In genomic region chr9:127654619-127655018, GRCh38 we compare ENCODE assay signal across 20 cellular contexts. TPM values are rescaled to one million over a fixed set of nuclear protein-coding genes. Genes with fewer than 3 reads are reported as not detected.
DNase-seq lines count a peak whose midpoint lies in the region.
"Had no signal": no experiment of that assay in that cellular context is flagged by ENCODE, and none has a peak within 500 bp of the region (broad histone marks: within the 10 kb centered on the region; RNA-seq: fewer than 3 reads in every experiment).

No MANE protein-coding gene starts in this region.

- H3K9me3 ChIP-seq in SK-N-MC (ENCODE audit: low read depth, low read length) = no peaks in the 10 kb centered on the region
- H3K9me3 ChIP-seq: BE2C had no signal

- no peaks in the 10 kb centered on the region for H3K36me3 ChIP-seq in SK-N-MC (ENCODE audit: insufficient read depth, low read length)

- no peaks in the 10 kb centered on the region for H3K27me3 Mint-ChIP-seq in activated T-helper 1 cell treated with anti-CD3 and anti-CD28 coated beads, Interleukin-12 subunit alpha, Interleukin-12 subunit beta, Interleukin-2, Interleukin-4 antibody, amounts not matched to agents 30 ng/mL and 10 ng/mL and 1 ng/mL, durations not matched to agents 14 hours and 24 hours and 36 hours (ENCODE audit: insufficient read depth)

- no peak overlapping the region for H3K4me3 Mint-ChIP-seq in activated T-helper 1 cell treated with anti-CD3 and anti-CD28 coated beads, Interleukin-12 subunit alpha, Interleukin-12 subunit beta, Interleukin-2, Interleukin-4 antibody, amounts not matched to agents 30 ng/mL and 10 ng/mL and 1 ng/mL, durations not matched to agents 14 hours and 24 hours and 36 hours
- H3K4me3 Mint-ChIP-seq: CD8-positive, alpha-beta memory T cell had no signal

- intact Hi-C loops in activated T-helper 1 cell treated with anti-CD3 and anti-CD28 coated beads, Interleukin-12 subunit alpha, Interleukin-12 subunit beta, Interleukin-2, Interleukin-4 antibody, amounts not matched to agents 30 ng/mL and 10 ng/mL and 1 ng/mL, durations not matched to agents 14 hours and 24 hours and 36 hours (cut with micrococcal nuclease) = no loop called here

- peaks cover 5% of the 10 kb centered on the region for H3K36me3 Mint-ChIP-seq in activated T-helper 1 cell treated with anti-CD3 and anti-CD28 coated beads, Interleukin-12 subunit alpha, Interleukin-12 subunit beta, Interleukin-2, Interleukin-4 antibody, amounts not matched to agents 30 ng/mL and 10 ng/mL and 1 ng/mL, durations not matched to agents 14 hours and 24 hours and 36 hours (ENCODE audit: low read depth)

- no peak overlapping the region for H3K9ac ChIP-seq in SK-N-MC (ENCODE audit: insufficient read length)

- no peak overlapping the region for H3K27ac Mint-ChIP-seq in activated T-helper 1 cell treated with anti-CD3 and anti-CD28 coated beads, Interleukin-12 subunit alpha, Interleukin-12 subunit beta, Interleukin-2, Interleukin-4 antibody, amounts not matched to agents 30 ng/mL and 10 ng/mL and 1 ng/mL, durations not matched to agents 14 hours and 24 hours and 36 hours
- H3K27ac Mint-ChIP-seq: CD8-positive, alpha-beta memory T cell had no signal

- DNase-seq in EH (ENCODE audit: low read depth) (peak; percentile 54), SK-N-MC (ENCODE audit: low read depth, low spot score) (no peak), fibroblast of gingiva (ENCODE audit: low read depth) (peak; percentile 75), iPS-NIHi11 (ENCODE audit: low spot score) (peak; percentile 35), NCI-H1694 (lab: John Stamatoyannopoulos, UW) (no peak), substantia nigra (lab: John Stamatoyannopoulos, UW) (no peak), KG1 (lab: John Stamatoyannopoulos, UW) (no peak)
- DNase-seq in activated T-helper 1 cell treated with anti-CD3 and anti-CD28 coated beads, Interleukin-12 subunit alpha, Interleukin-12 subunit beta, Interleukin-2, Interleukin-4 antibody, amounts not matched to agents 30 ng/mL and 10 ng/mL and 1 ng/mL, durations not matched to agents 14 hours and 24 hours and 36 hours (ENCODE audit: low spot score) = no peak
- DNase-seq: BE2C; CD8-positive, alpha-beta memory T cell; DMS 273 treated with DMSO at 0.1 percent for 48 hours; NCI-H1048; NCI-H446 treated with DMSO at 0.1 percent for 48 hours; NCI-H748 treated with DMSO at 0.1 percent for 48 hours; Right ventricle myocardium superior had no signal

- no peaks in the 10 kb centered on the region for H3K4me1 Mint-ChIP-seq in activated T-helper 1 cell treated with anti-CD3 and anti-CD28 coated beads, Interleukin-12 subunit alpha, Interleukin-12 subunit beta, Interleukin-2, Interleukin-4 antibody, amounts not matched to agents 30 ng/mL and 10 ng/mL and 1 ng/mL, durations not matched to agents 14 hours and 24 hours and 36 hours (ENCODE audit: low read depth)
- H3K4me1 Mint-ChIP-seq: CD8-positive, alpha-beta memory T cell had no signal

- H3K4me3 ChIP-seq in SK-N-MC = peak overlapping the region; percentile 21; the same call in 1 of the 2 replicates
- H3K4me3 ChIP-seq: K562 had no signal

- H3K27ac ChIP-seq in SK-N-MC (no peak overlapping the region), substantia nigra (ENCODE audit: low read depth, low read length, poor library complexity, severe bottlenecking) (no peak overlapping the region)

- no peaks in the 10 kb centered on the region for H3K9me3 Mint-ChIP-seq in activated T-helper 1 cell treated with anti-CD3 and anti-CD28 coated beads, Interleukin-12 subunit alpha, Interleukin-12 subunit beta, Interleukin-2, Interleukin-4 antibody, amounts not matched to agents 30 ng/mL and 10 ng/mL and 1 ng/mL, durations not matched to agents 14 hours and 24 hours and 36 hours
- H3K9me3 Mint-ChIP-seq: CD8-positive, alpha-beta memory T cell had no signal

RNA-seq across cellular contexts. Expression of gene STXBP1, which starts 42.5 kb away (rescaled TPM):
- total RNA-seq in activated T-helper 1 cell treated with anti-CD3 and anti-CD28 coated beads, Interleukin-12 subunit alpha, Interleukin-12 subunit beta, Interleukin-2, Interleukin-4 antibody, amounts not matched to agents 30 ng/mL and 10 ng/mL and 1 ng/mL, durations not matched to agents 14 hours and 24 hours and 36 hours = 26.1 and 32.9 TPM in 2 replicates

RNA-seq across cellular contexts. Expression of gene CFAP157, which starts 52.2 kb away (rescaled TPM):
- 0.20 and 0.26 TPM in 2 replicates for total RNA-seq in activated T-helper 1 cell treated with anti-CD3 and anti-CD28 coated beads, Interleukin-12 subunit alpha, Interleukin-12 subunit beta, Interleukin-2, Interleukin-4 antibody, amounts not matched to agents 30 ng/mL and 10 ng/mL and 1 ng/mL, durations not matched to agents 14 hours and 24 hours and 36 hours
- total RNA-seq: A673; CD8-positive, alpha-beta memory T cell; Daoy; HT1080; K562; M059J; Right ventricle myocardium superior had no signal

Comparison
In these comparisons a context has a peak if more than half of its experiments do, and no peak if none do; other contexts are left out.
1. DNase-seq: peak in EH (single experiment), fibroblast of gingiva (single experiment) and iPS-NIHi11 (single experiment); none in SK-N-MC (single experiment), NCI-H1694 (single experiment), substantia nigra (0 of 49), activated T-helper 1 cell treated with anti-CD3 and anti-CD28 coated beads, Interleukin-12 subunit alpha, Interleukin-12 subunit beta, Interleukin-2, Interleukin-4 antibody, amounts not matched to agents 30 ng/mL and 10 ng/mL and 1 ng/mL, durations not matched to agents 14 hours and 24 hours and 36 hours (single experiment) and KG1 (single experiment).